10 cellular contexts compared by ENCODE assay signal in genomic region chr19:41126765-41127203, GRCh38. TPM values are rescaled to one million over a fixed set of nuclear protein-coding genes. Genes with fewer than 3 reads are reported as not detected.
A peak's percentile ranks its signal among the peaks of the same experiment; 100 is the strongest.
DNase-seq lines count a peak whose midpoint lies in the region; ATAC-seq, FAIRE-seq and TF ChIP-seq lines count a peak whose summit lies in the region.
"Not testable (repeated sequence)": the region's sequence is repeated elsewhere in the genome, so short reads cannot be mapped to it uniquely, and the experiment has no call there.
"Had no signal": no experiment of that assay in that cellular context is flagged by ENCODE, and none has a peak within 500 bp of the region (broad histone marks: within the 10 kb centered on the region; RNA-seq: fewer than 3 reads in every experiment).

No MANE protein-coding gene starts in this region.

- H3K4me3 Mint-ChIP-seq in central memory CD8-positive, alpha-beta T cell; nephron: not testable (repeated sequence)

- intact Hi-C loops in heart right ventricle (cut with DNase I), result loop anchor here in 1 of 10 donors (5.0 kb wide), 1 partner anchor 309 kb away; no protein-coding TSS in a partner anchor

- not testable (repeated sequence) for DNase-seq in D721Med (ENCODE audit: insufficient read length, low spot score); heart right ventricle
- DNase-seq in KBM-7 (peak; percentile 12), SK-MEL-5 (ENCODE audit: low read depth, low spot score) (peak; percentile 19), activated T-cell treated with anti-CD3 and anti-CD28 coated beads for 1 hour (ENCODE audit: low read depth) (peak; percentile 51), superior temporal gyrus (ENCODE audit: extremely low spot score) (peak; percentile 7)
- DNase-seq in central memory CD8-positive, alpha-beta T cell (ENCODE audit: low spot score in 2 of 2), result peak; percentile 45 to 49

- H3K27ac Mint-ChIP-seq in central memory CD8-positive, alpha-beta T cell (ENCODE audit: low read depth), result peak overlapping the region; percentile 93
- not testable (repeated sequence) for H3K27ac Mint-ChIP-seq in nephron

- WGBS in heart right ventricle, 2 donors, result 49 to 54% methylated on average over 2 of the region's 2 CpGs

- H3K9me3 Mint-ChIP-seq in central memory CD8-positive, alpha-beta T cell; nephron: not testable (repeated sequence)

- peak; percentile 38 for TF ChIP-seq CTCF in D721Med (IDR thresholded peaks at IDR 0.05; ENCODE audit: insufficient read depth, missing control alignments)
- peak; percentile 40 to 74 (median 66) for TF ChIP-seq CTCF in heart right ventricle (IDR thresholded peaks at IDR 0.05)
- peak; percentile 52 to 70 (median 60) for TF ChIP-seq CTCF in nephron (IDR thresholded peaks at IDR 0.05; ENCODE audit: unreplicated experiment in 3 of 3)

- H3K4me1 Mint-ChIP-seq in central memory CD8-positive, alpha-beta T cell, result peaks cover 38% of the 10 kb centered on the region
- not testable (repeated sequence) for H3K4me1 Mint-ChIP-seq in nephron

- H3K4me3 ChIP-seq in heart right ventricle, result not testable (repeated sequence)

- H3K36me3 Mint-ChIP-seq in central memory CD8-positive, alpha-beta T cell (ENCODE audit: insufficient read depth); nephron (ENCODE audit: low read depth): not testable (repeated sequence)

- H3K27ac ChIP-seq in heart right ventricle, result not testable (repeated sequence)

- not testable (repeated sequence) for ATAC-seq in central memory CD8-positive, alpha-beta T cell (replicated peaks; ENCODE audit: extremely low read depth, poor library complexity, severe bottlenecking); heart right ventricle

- H3K4me1 ChIP-seq in heart right ventricle, result not testable (repeated sequence)

- not testable (repeated sequence) for H3K27me3 ChIP-seq in heart right ventricle

- H3K27me3 Mint-ChIP-seq in central memory CD8-positive, alpha-beta T cell, result not testable (repeated sequence)
- H3K27me3 Mint-ChIP-seq in nephron (ENCODE audit: low read depth), result peaks cover 25% of the 10 kb centered on the region

- FAIRE-seq in D721Med (lab: Jason Lieb, UNC), result not testable (repeated sequence)

- H3K36me3 ChIP-seq in heart right ventricle, result not testable (repeated sequence)

- in situ Hi-C loops in KBM-7 (cut with MboI; ENCODE audit: low pct_unique_long_range_greater_than_20kb, low sequenced_read_pairs), result loop anchor here (25.0 kb wide), 1 partner anchor 439 kb away; the partner anchor contains the start of gene NUMBL
- in situ Hi-C loops in SK-MEL-5 (cut with HindIII; ENCODE audit: low pct_unique_long_range_greater_than_20kb, low sequenced_read_pairs), result not testable (repeated sequence)

- not testable (repeated sequence) for H3K9me3 ChIP-seq in heart right ventricle

RNA-seq across cellular contexts. Expression of gene CYP2F1, which starts 12.6 kb away (rescaled TPM):
- total RNA-seq in SK-MEL-5 (2014; rRNA removed; shearing (Covaris generic)), result not detected in 2 replicates
- not detected in 2 replicates for polyA plus RNA-seq in SK-MEL-5 (2015; cell fraction: cytosol; rRNA removed)
- not detected in 2 replicates for polyA plus RNA-seq in SK-MEL-5 (2015; cell fraction: nucleus; rRNA removed)
- not detected for total RNA-seq in heart right ventricle
- not detected for polyA plus RNA-seq in heart right ventricle
- total RNA-seq: dermis microvascular lymphatic vessel endothelial cell, G401 had no signal

RNA-seq across cellular contexts. Expression of gene CYP2A13, which starts 38.5 kb away (rescaled TPM):
- not detected in 2 replicates for total RNA-seq in SK-MEL-5 (2014; rRNA removed; shearing (Covaris generic))
- polyA plus RNA-seq in SK-MEL-5 (2015; cell fraction: cytosol; rRNA removed), result not detected in 2 replicates
- polyA plus RNA-seq in SK-MEL-5 (2015; cell fraction: nucleus; rRNA removed), result not detected in 2 replicates
- total RNA-seq in heart right ventricle, result not detected
- not detected for polyA plus RNA-seq in heart right ventricle
- total RNA-seq: dermis microvascular lymphatic vessel endothelial cell, G401 had no signal
